In genomic region chr10:89515031-89515841, GRCh38 we compare ENCODE assay signal across 10 cellular contexts. TPM values are rescaled to one million over a fixed set of nuclear protein-coding genes. Genes with fewer than 3 reads are reported as not detected.
DNase-seq lines count a peak whose midpoint lies in the region; FAIRE-seq and TF ChIP-seq lines count a peak whose summit lies in the region.
"Had no signal": no experiment of that assay in that cellular context is flagged by ENCODE, and none has a peak within 500 bp of the region (broad histone marks: within the 10 kb centered on the region; RNA-seq: fewer than 3 reads in every experiment).

No MANE protein-coding gene starts in this region.

- no peak for TF ChIP-seq POLR2A in transverse colon (IDR thresholded peaks at IDR 0.05)

- TF ChIP-seq CTCF in choroid plexus epithelial cell (conservative IDR thresholded peaks at IDR 0.05; ENCODE audit: low read depth, low read length) (no peak), transverse colon (IDR thresholded peaks at IDR 0.05) (no peak)

- H3K36me3 Mint-ChIP-seq in activated T-helper 1 cell treated with anti-CD3 and anti-CD28 coated beads, Interleukin-12 subunit alpha, Interleukin-12 subunit beta, Interleukin-2, Interleukin-4 antibody, amounts not matched to agents 30 ng/mL and 10 ng/mL and 1 ng/mL, durations not matched to agents 14 hours and 24 hours and 36 hours (ENCODE audit: low read depth): no peaks in the 10 kb centered on the region

- FAIRE-seq in GM19239 (lab: Jason Lieb, UNC): no peak

- 70 to 73% methylated on average over 6 to 8 of the region's 8 CpGs for WGBS in transverse colon (ENCODE audit: low coverage in 1 of 2), 2 donors

- H3K4me3 Mint-ChIP-seq in activated T-helper 1 cell treated with anti-CD3 and anti-CD28 coated beads, Interleukin-12 subunit alpha, Interleukin-12 subunit beta, Interleukin-2, Interleukin-4 antibody, amounts not matched to agents 30 ng/mL and 10 ng/mL and 1 ng/mL, durations not matched to agents 14 hours and 24 hours and 36 hours: no peak overlapping the region

- no peak for TF ChIP-seq EP300 in transverse colon (IDR thresholded peaks at IDR 0.05; ENCODE audit: low read depth)

- no peaks in the 10 kb centered on the region for H3K36me3 ChIP-seq in transverse colon
- H3K36me3 ChIP-seq: adrenal gland had no signal

- no peak overlapping the region for H3K4me3 ChIP-seq in choroid plexus epithelial cell (ENCODE audit: low read depth, low read length)
- H3K4me3 ChIP-seq in transverse colon: no peak overlapping the region
- H3K4me3 ChIP-seq: adrenal gland had no signal

- peak overlapping the region; percentile 24 to 63 (median 50) for H3K27ac ChIP-seq in transverse colon
- H3K27ac ChIP-seq: HL-60 had no signal

- peaks cover 0 to under 1% of the 10 kb centered on the region in 2 donors for H3K9me3 ChIP-seq in transverse colon
- H3K9me3 ChIP-seq: adrenal gland had no signal

- H3K27ac Mint-ChIP-seq in activated T-helper 1 cell treated with anti-CD3 and anti-CD28 coated beads, Interleukin-12 subunit alpha, Interleukin-12 subunit beta, Interleukin-2, Interleukin-4 antibody, amounts not matched to agents 30 ng/mL and 10 ng/mL and 1 ng/mL, durations not matched to agents 14 hours and 24 hours and 36 hours: no peak overlapping the region

- H3K27me3 Mint-ChIP-seq in activated T-helper 1 cell treated with anti-CD3 and anti-CD28 coated beads, Interleukin-12 subunit alpha, Interleukin-12 subunit beta, Interleukin-2, Interleukin-4 antibody, amounts not matched to agents 30 ng/mL and 10 ng/mL and 1 ng/mL, durations not matched to agents 14 hours and 24 hours and 36 hours (ENCODE audit: insufficient read depth): no peaks in the 10 kb centered on the region

- in situ Hi-C loops in transverse colon (cut with MboI; ENCODE audit: low pct_ligation_motif_present in 1 of 4, low pct_unique_long_range_greater_than_20kb in 1 of 4, low sequenced_read_pairs in 3 of 4): no loop called here

- no peaks in the 10 kb centered on the region for H3K4me1 Mint-ChIP-seq in activated T-helper 1 cell treated with anti-CD3 and anti-CD28 coated beads, Interleukin-12 subunit alpha, Interleukin-12 subunit beta, Interleukin-2, Interleukin-4 antibody, amounts not matched to agents 30 ng/mL and 10 ng/mL and 1 ng/mL, durations not matched to agents 14 hours and 24 hours and 36 hours (ENCODE audit: low read depth)

- H3K4me1 ChIP-seq in transverse colon: peaks cover 0 to 10% (median 0%) of the 10 kb centered on the region in 4 donors

- peak; percentile 78 for DNase-seq in HS-5 (ENCODE audit: low read depth)
- peak; percentile 99 for DNase-seq in choroid plexus epithelial cell (ENCODE audit: low read depth)
- peak; percentile 97 for DNase-seq in kidney tubule cell (ENCODE audit: low spot score)
- no peak for DNase-seq in transverse colon
- no peak for DNase-seq in NCI-H1105 (lab: John Stamatoyannopoulos, UW)
- DNase-seq in HPDE6-E6E7 (ENCODE audit: extremely low spot score): no peak
- DNase-seq in GM19239 (ENCODE audit: insufficient read length, low spot score): no peak
- no peak for DNase-seq in activated T-helper 1 cell treated with anti-CD3 and anti-CD28 coated beads, Interleukin-12 subunit alpha, Interleukin-12 subunit beta, Interleukin-2, Interleukin-4 antibody, amounts not matched to agents 30 ng/mL and 10 ng/mL and 1 ng/mL, durations not matched to agents 14 hours and 24 hours and 36 hours (ENCODE audit: low spot score)

- no peaks in the 10 kb centered on the region for H3K27me3 ChIP-seq in transverse colon
- H3K27me3 ChIP-seq: adrenal gland had no signal

- intact Hi-C loops in transverse colon (cut with DNase I; ENCODE audit: low total_unique reads): no loop called here
- intact Hi-C loops in activated T-helper 1 cell treated with anti-CD3 and anti-CD28 coated beads, Interleukin-12 subunit alpha, Interleukin-12 subunit beta, Interleukin-2, Interleukin-4 antibody, amounts not matched to agents 30 ng/mL and 10 ng/mL and 1 ng/mL, durations not matched to agents 14 hours and 24 hours and 36 hours (cut with micrococcal nuclease): no loop called here

- H3K9me3 Mint-ChIP-seq in activated T-helper 1 cell treated with anti-CD3 and anti-CD28 coated beads, Interleukin-12 subunit alpha, Interleukin-12 subunit beta, Interleukin-2, Interleukin-4 antibody, amounts not matched to agents 30 ng/mL and 10 ng/mL and 1 ng/mL, durations not matched to agents 14 hours and 24 hours and 36 hours: no peaks in the 10 kb centered on the region

RNA-seq across cellular contexts. Expression of gene SLC16A12, which starts 20.2 kb away (rescaled TPM):
- 1 to 10 TPM in 1 of 4 donors, under 1 TPM in 2, not detected in 1; 0.27 to 7.6 (median 0.48) TPM for total RNA-seq in transverse colon
- total RNA-seq in activated T-helper 1 cell treated with anti-CD3 and anti-CD28 coated beads, Interleukin-12 subunit alpha, Interleukin-12 subunit beta, Interleukin-2, Interleukin-4 antibody, amounts not matched to agents 30 ng/mL and 10 ng/mL and 1 ng/mL, durations not matched to agents 14 hours and 24 hours and 36 hours: not detected in 2 replicates

Comparison
In these comparisons a context has a peak if more than half of its experiments do, and no peak if none do; other contexts are left out.
1. DNase-seq: peak in HS-5 (single experiment), choroid plexus epithelial cell (single experiment) and kidney tubule cell (single experiment); none in transverse colon (single experiment), NCI-H1105 (single experiment), HPDE6-E6E7 (single experiment), GM19239 (single experiment) and activated T-helper 1 cell treated with anti-CD3 and anti-CD28 coated beads, Interleukin-12 subunit alpha, Interleukin-12 subunit beta, Interleukin-2, Interleukin-4 antibody, amounts not matched to agents 30 ng/mL and 10 ng/mL and 1 ng/mL, durations not matched to agents 14 hours and 24 hours and 36 hours (single experiment).